ENCODE assay signal across 30 cellular contexts in genomic region chr2:28071221-28071620, GRCh38.
"Had no signal": no experiment of that assay in that cellular context is flagged by ENCODE, and none has a peak within 500 bp of the region (broad histone marks: within the 10 kb centered on the region; RNA-seq: fewer than 3 reads in every experiment).

No MANE protein-coding gene starts in this region.

- H3K27me3 ChIP-seq: adrenal gland, body of pancreas, SJSA1 had no signal

- DNase-seq: activated CD4-positive, alpha-beta T cell treated with anti-CD3 and anti-CD28 coated beads, Interleukin-2, amount 10 ng/mL, durations not matched to agents 24 days and 14 days; activated CD4-positive, alpha-beta T cell treated with anti-CD3 and anti-CD28 coated beads, Interleukin-2, amount 50 U/mL, for 4 hours; activated CD8-positive, alpha-beta memory T cell treated with anti-CD3 and anti-CD28 coated beads, Interleukin-2, amount 50 U/mL, for 4 hours; activated CD8-positive, alpha-beta T cell treated with anti-CD3 and anti-CD28 coated beads, Interleukin-2, amount 10 ng/mL, durations not matched to agents 7 days and 5 days; activated gamma-delta T cell treated with Interleukin-2 at 50 U/mL for 16 hours; activated naive CD4-positive, alpha-beta T cell treated with anti-CD3 and anti-CD28 coated beads for 36 hours; activated T-cell treated with anti-CD3 and anti-CD28 coated beads for 4 hours; activated T-cell treated with anti-CD3 and anti-CD28 coated beads, Interleukin-2, amount 50 U/mL, for 4 hours; adrenal gland; body of pancreas; caudate nucleus; cerebellar nuclear complex; NCI-H1092 treated with DMSO at 0.1 percent for 48 hours; NCI-H1417; NCI-H146; NCI-H1930; NCI-H2081 treated with DMSO at 0.1 percent for 48 hours; NCI-H345; NCI-H510A treated with DMSO at 0.1 percent for 48 hours; NCI-H526 treated with DMSO at 0.1 percent for 48 hours; NCI-H774; SHP77 treated with DMSO at 0.1 percent for 48 hours; SK-N-SH had no signal

- H3K4me3 Mint-ChIP-seq: activated CD4-positive, alpha-beta T cell treated with anti-CD3 and anti-CD28 coated beads, Interleukin-2, amount 10 ng/mL, durations not matched to agents 24 days and 14 days; activated CD8-positive, alpha-beta T cell treated with anti-CD3 and anti-CD28 coated beads, Interleukin-2, amount 10 ng/mL, durations not matched to agents 7 days and 5 days; activated naive CD4-positive, alpha-beta T cell treated with anti-CD3 and anti-CD28 coated beads for 36 hours; activated T-cell treated with anti-CD3 and anti-CD28 coated beads, Interleukin-2, amount 50 U/mL, for 4 hours; activated T-helper 1 cell treated with anti-CD3 and anti-CD28 coated beads, Interleukin-12 subunit alpha, Interleukin-12 subunit beta, Interleukin-2, Interleukin-4 antibody, amounts not matched to agents 30 ng/mL and 10 ng/mL and 1 ng/mL, durations not matched to agents 14 hours and 24 hours and 36 hours; T-helper 1 cell treated with Interleukin-12 subunit alpha and Interleukin-12 subunit beta and Interleukin-4 antibody, amounts not matched to agents 30 μg/mL and 1 μg/mL, for 36 hours; T-helper 2 cell treated with Interferon-gamma antibody and Interleukin-4, amounts not matched to agents 5 μg/mL and 100 μg/mL, for 36 hours had no signal

- H3K4me1 Mint-ChIP-seq: activated CD4-positive, alpha-beta T cell treated with anti-CD3 and anti-CD28 coated beads, Interleukin-2, amount 10 ng/mL, durations not matched to agents 24 days and 14 days had no signal

- H3K9me3 ChIP-seq: adrenal gland, body of pancreas, SJSA1, SK-N-SH had no signal

- H3K4me3 ChIP-seq: adrenal gland, body of pancreas, SJSA1 had no signal

- H3K36me3 ChIP-seq: adrenal gland, SJSA1 had no signal

- H3K27ac ChIP-seq: body of pancreas, KMS-11, SJSA1 had no signal

- H3K4me1 ChIP-seq: body of pancreas, SJSA1 had no signal

- H3K27ac Mint-ChIP-seq: activated CD4-positive, alpha-beta T cell treated with anti-CD3 and anti-CD28 coated beads, Interleukin-2, amount 10 ng/mL, durations not matched to agents 24 days and 14 days; activated CD8-positive, alpha-beta T cell treated with anti-CD3 and anti-CD28 coated beads, Interleukin-2, amount 10 ng/mL, durations not matched to agents 7 days and 5 days; activated naive CD4-positive, alpha-beta T cell treated with anti-CD3 and anti-CD28 coated beads for 36 hours; activated naive CD4-positive, alpha-beta T cell treated with anti-CD3 and anti-CD28 coated beads, Interleukin-2, amount 50 U/mL, for 72 hours; activated T-helper 1 cell treated with anti-CD3 and anti-CD28 coated beads, Interleukin-12 subunit alpha, Interleukin-12 subunit beta, Interleukin-2, Interleukin-4 antibody, amounts not matched to agents 30 ng/mL and 10 ng/mL and 1 ng/mL, durations not matched to agents 14 hours and 24 hours and 36 hours; T-helper 1 cell treated with Interleukin-12 subunit alpha and Interleukin-12 subunit beta and Interleukin-4 antibody, amounts not matched to agents 30 μg/mL and 1 μg/mL, for 36 hours; T-helper 2 cell treated with Interferon-gamma antibody and Interleukin-4, amounts not matched to agents 5 μg/mL and 100 μg/mL, for 36 hours had no signal

- H3K9me3 Mint-ChIP-seq: activated naive CD4-positive, alpha-beta T cell treated with anti-CD3 and anti-CD28 coated beads for 36 hours; activated naive CD4-positive, alpha-beta T cell treated with anti-CD3 and anti-CD28 coated beads, Interleukin-2, amount 50 U/mL, for 72 hours; activated T-cell treated with anti-CD3 and anti-CD28 coated beads, Interleukin-2, amount 50 U/mL, for 4 hours; activated T-helper 1 cell treated with anti-CD3 and anti-CD28 coated beads, Interleukin-12 subunit alpha, Interleukin-12 subunit beta, Interleukin-2, Interleukin-4 antibody, amounts not matched to agents 30 ng/mL and 10 ng/mL and 1 ng/mL, durations not matched to agents 14 hours and 24 hours and 36 hours; T-helper 1 cell treated with Interleukin-12 subunit alpha and Interleukin-12 subunit beta and Interleukin-4 antibody, amounts not matched to agents 30 μg/mL and 1 μg/mL, for 36 hours; T-helper 2 cell treated with Interferon-gamma antibody and Interleukin-4, amounts not matched to agents 5 μg/mL and 100 μg/mL, for 36 hours had no signal

- H3K27me3 Mint-ChIP-seq: activated CD4-positive, alpha-beta T cell treated with anti-CD3 and anti-CD28 coated beads, Interleukin-2, amount 10 ng/mL, durations not matched to agents 24 days and 14 days had no signal

- ATAC-seq: activated CD8-positive, alpha-beta T cell treated with anti-CD3 and anti-CD28 coated beads, Interleukin-2, amount 10 ng/mL, durations not matched to agents 7 days and 5 days; activated naive CD4-positive, alpha-beta T cell treated with anti-CD3 and anti-CD28 coated beads, Interleukin-2, amount 50 U/mL, for 72 hours; activated T-cell treated with anti-CD3 and anti-CD28 coated beads, Interleukin-2, amount 50 U/mL, for 4 hours; body of pancreas; Panc1 had no signal
